ENCODE assay signal across 21 cellular contexts in genomic region chr1:4397196-4397595, GRCh38.
A peak's percentile ranks its signal among the peaks of the same experiment; 100 is the strongest.
DNase-seq lines count a peak whose midpoint lies in the region; ATAC-seq and TF ChIP-seq lines count a peak whose summit lies in the region.
"Had no signal": no experiment of that assay in that cellular context is flagged by ENCODE, and none has a peak within 500 bp of the region (broad histone marks: within the 10 kb centered on the region; RNA-seq: fewer than 3 reads in every experiment).

No MANE protein-coding gene starts in this region.

- no peak overlapping the region for H3K27ac ChIP-seq in CD4-positive, alpha-beta T cell (ENCODE audit: low read depth, low read length)
- no peak overlapping the region for H3K27ac ChIP-seq in spleen
- H3K27ac ChIP-seq: esophagus squamous epithelium, PC-9, SJCRH30, suprapubic skin had no signal

- H3K4me3 Mint-ChIP-seq in CD4-positive, alpha-beta T cell: no peak overlapping the region
- H3K4me3 Mint-ChIP-seq: activated CD4-positive, alpha-beta T cell treated with anti-CD3 and anti-CD28 coated beads, Interleukin-2, amount 10 ng/mL, durations not matched to agents 7 days and 5 days; CD4-positive, CD25-positive, alpha-beta regulatory T cell; central memory CD8-positive, alpha-beta T cell had no signal

- no peak overlapping the region for H3K27ac Mint-ChIP-seq in CD4-positive, alpha-beta T cell
- H3K27ac Mint-ChIP-seq: activated CD4-positive, alpha-beta T cell treated with anti-CD3 and anti-CD28 coated beads, Interleukin-2, amount 10 ng/mL, durations not matched to agents 7 days and 5 days; CD4-positive, CD25-positive, alpha-beta regulatory T cell had no signal

- H3K9me3 Mint-ChIP-seq in CD4-positive, alpha-beta T cell: peaks cover 5% of the 10 kb centered on the region

- no peaks in the 10 kb centered on the region for H3K27me3 ChIP-seq in CD4-positive, alpha-beta T cell (ENCODE audit: control insufficient read depth, insufficient read depth, low read length)
- H3K27me3 ChIP-seq in spleen (replicated peaks in 1 of 7): peaks cover 0 to 15% (median 0%) of the 10 kb centered on the region in 7 donors

- TF ChIP-seq CTCF in CD4-positive, alpha-beta T cell (IDR thresholded peaks at IDR 0.05): no peak
- no peak for TF ChIP-seq CTCF in spleen (IDR thresholded peaks at IDR 0.05 in 8 of 11, conservative IDR thresholded peaks at IDR 0.05 in 3 of 11)

- DNase-seq in Ammon's horn (ENCODE audit: low spot score) (peak; percentile 70), NCI-H128 (lab: John Stamatoyannopoulos, UW; ENCODE audit: unreplicated experiment) (peak; percentile 70), NCI-H69 (lab: John Stamatoyannopoulos, UW) (peak; percentile 1), hippocampal formation (lab: John Stamatoyannopoulos, UW) (peak; percentile 19 to 55), spleen (no peak)
- no peak for DNase-seq in CD4-positive, alpha-beta T cell
- DNase-seq: activated CD4-positive, alpha-beta T cell treated with anti-CD3 and anti-CD28 coated beads, Interleukin-2, amount 10 ng/mL, durations not matched to agents 7 days and 5 days; amniotic stem cell; CD4-positive, CD25-positive, alpha-beta regulatory T cell; effector CD8-positive, alpha-beta T cell; esophagus squamous epithelium; Kasumi-1; NCI-H1092; NCI-H526 treated with DMSO at 0.1 percent for 48 hours; PC-9; right cardiac atrium; SJCRH30 had no signal

- POLR2A ChIA-PET in CD4-positive, alpha-beta T cell (lab: Charles Lee): no interaction called here

- WGBS in spleen, 5 donors: 63 to 81% (median 69%) methylated on average over 4 of the region's 4 CpGs

- no peak overlapping the region for H3K4me3 ChIP-seq in spleen
- H3K4me3 ChIP-seq: esophagus squamous epithelium, PC-9, SJCRH30, suprapubic skin had no signal

- H3K4me1 ChIP-seq in spleen: no peaks in the 10 kb centered on the region
- H3K4me1 ChIP-seq: SJCRH30, suprapubic skin had no signal

- ATAC-seq in GM19351 (IDR thresholded peaks at IDR 0.05; ENCODE audit: unreplicated experiment): no peak
- ATAC-seq in HG03432 (IDR thresholded peaks at IDR 0.05; ENCODE audit: unreplicated experiment): no peak
- no peak for ATAC-seq in CD4-positive, alpha-beta T cell (ENCODE audit: poor library complexity)

- no peak for TF ChIP-seq POLR2A in spleen (IDR thresholded peaks at IDR 0.05)

- no peaks in the 10 kb centered on the region for H3K36me3 ChIP-seq in spleen
- H3K36me3 ChIP-seq: esophagus squamous epithelium, SJCRH30, suprapubic skin had no signal

- peaks cover 4% of the 10 kb centered on the region for H3K27me3 Mint-ChIP-seq in CD4-positive, alpha-beta T cell
- H3K27me3 Mint-ChIP-seq: activated CD4-positive, alpha-beta T cell treated with anti-CD3 and anti-CD28 coated beads, Interleukin-2, amount 10 ng/mL, durations not matched to agents 7 days and 5 days had no signal

- peaks cover 5% of the 10 kb centered on the region for H3K9me3 ChIP-seq in CD4-positive, alpha-beta T cell (ENCODE audit: control insufficient read depth, low read length)
- peaks cover 3 to 26% (median 19%) of the 10 kb centered on the region in 8 donors for H3K9me3 ChIP-seq in spleen
- H3K9me3 ChIP-seq: SJCRH30 had no signal

- CTCF ChIA-PET in CD4-positive, alpha-beta T cell (lab: Charles Lee): no interaction called here

- H3K4me1 Mint-ChIP-seq in CD4-positive, alpha-beta T cell (ENCODE audit: low read depth): no peaks in the 10 kb centered on the region
- H3K4me1 Mint-ChIP-seq: activated CD4-positive, alpha-beta T cell treated with anti-CD3 and anti-CD28 coated beads, Interleukin-2, amount 10 ng/mL, durations not matched to agents 7 days and 5 days; CD4-positive, CD25-positive, alpha-beta regulatory T cell; central memory CD8-positive, alpha-beta T cell had no signal

- intact Hi-C loops in CD4-positive, alpha-beta T cell (cut with DNase I, micrococcal nuclease): no loop called here
- intact Hi-C loops in spleen (cut with DNase I; ENCODE audit: low total_unique reads): no loop called here

- no peaks in the 10 kb centered on the region for H3K36me3 Mint-ChIP-seq in CD4-positive, alpha-beta T cell (ENCODE audit: low read depth)
- H3K36me3 Mint-ChIP-seq: CD4-positive, CD25-positive, alpha-beta regulatory T cell had no signal

Comparison
In these comparisons a context has a peak if more than half of its experiments do, and no peak if none do; other contexts are left out.
1. DNase-seq: peak in Ammon's horn (single experiment), NCI-H128 (single experiment), NCI-H69 (single experiment) and hippocampal formation (2 of 2); none in CD4-positive, alpha-beta T cell (0 of 10) and spleen (single experiment).